ENCODE assay signal across 7 cellular contexts in genomic region chr3:129608087-129608935, GRCh38. TPM values are rescaled to one million over a fixed set of nuclear protein-coding genes. Genes with fewer than 3 reads are reported as not detected.
A peak's percentile ranks its signal among the peaks of the same experiment; 100 is the strongest.
DNase-seq lines count a peak whose midpoint lies in the region; ATAC-seq and TF ChIP-seq lines count a peak whose summit lies in the region.

No MANE protein-coding gene starts in this region.

- TF ChIP-seq CTCF in choroid plexus epithelial cell (conservative IDR thresholded peaks at IDR 0.05; ENCODE audit: low read depth, low read length): peak; percentile 52

- ATAC-seq in HG03025 (IDR thresholded peaks at IDR 0.05; ENCODE audit: low FRiP score, unreplicated experiment) (no peak), HG03520 (IDR thresholded peaks at IDR 0.05; ENCODE audit: unreplicated experiment) (no peak)

- DNase-seq in GF-D8 (lab: John Stamatoyannopoulos, UW) (peak; percentile 52), NCI-H69 (lab: John Stamatoyannopoulos, UW) (peak; percentile 78), choroid plexus epithelial cell (ENCODE audit: low read depth) (peak; percentile 78), myocyte (ENCODE audit: low read depth) (peak; percentile 44)
- no peak for DNase-seq in activated effector memory CD4-positive, alpha-beta T cell treated with anti-CD3 and anti-CD28 coated beads, Interleukin-2, amount 50 U/mL, for 16 hours

- no peak overlapping the region for H3K4me3 ChIP-seq in choroid plexus epithelial cell (ENCODE audit: low read depth, low read length)

RNA-seq across cellular contexts. Expression of gene PLXND1, which starts 1.8 kb away (rescaled TPM):
- total RNA-seq in myocyte: 37.7 and 44.2 TPM in 2 replicates
- polyA plus RNA-seq in myocyte (2012): 231 TPM
